Comparison of ENCODE assay signal across 1 cellular context in genomic region chr7:1044189-1045037, GRCh38.
TF ChIP-seq lines count a peak whose summit lies in the region.

TSS of gene GPR146 (plus strand) at chr7:1044546. CDS start at chr7:1057516, 12,970 bp downstream.

TF ChIP-seq in H1, 55 proteins besides CTCF, POLR2A, EP300 and RAD21 (continued from another document):
- no peak for TF ChIP-seq EZH2 (IDR thresholded peaks at IDR 0.05; ENCODE audit: low read depth, low read length, severe bottlenecking)
- TF ChIP-seq GTF2F1 (IDR thresholded peaks at IDR 0.05; ENCODE audit: borderline replicate concordance, low read depth, low read length), result no peak
- TF ChIP-seq E2F6 (IDR thresholded peaks at IDR 0.05), result no peak
- TF ChIP-seq SUZ12 (IDR thresholded peaks at IDR 0.05; ENCODE audit: low read length), result no peak
- TF ChIP-seq BACH1 (IDR thresholded peaks at IDR 0.05; ENCODE audit: low read length), result peak; percentile 95
- no peak; the same call in 1 of the 2 replicates for TF ChIP-seq RBBP5 (IDR thresholded peaks at IDR 0.05; ENCODE audit: borderline replicate concordance, low read depth, low read length)
- peak; percentile 56 for TF ChIP-seq USF2 (IDR thresholded peaks at IDR 0.05; ENCODE audit: low read length)
- peak; percentile 25; the same call in 1 of the 2 replicates for TF ChIP-seq TBP (IDR thresholded peaks at IDR 0.05; ENCODE audit: low read depth, low read length)
- TF ChIP-seq POLR2AphosphoS5 (IDR thresholded peaks at IDR 0.05; ENCODE audit: low read depth, low read length), result no peak; the same call in 1 of the 2 replicates
- peak; percentile 16; the same call in 1 of the 2 replicates for TF ChIP-seq SIX5 (IDR thresholded peaks at IDR 0.05; ENCODE audit: low read depth, low read length)
- peak; percentile 54; the same call in 1 of the 2 replicates for TF ChIP-seq PHF8 (conservative IDR thresholded peaks at IDR 0.05; ENCODE audit: low read depth, low read length)
- TF ChIP-seq GABPA (IDR thresholded peaks at IDR 0.05; ENCODE audit: borderline replicate concordance, insufficient read depth, low read length), result peak; percentile 66; the same call in 1 of the 2 replicates
- no peak for TF ChIP-seq NRF1 (IDR thresholded peaks at IDR 0.05; ENCODE audit: low read depth, low read length)
- no peak for TF ChIP-seq HDAC6 (IDR thresholded peaks at IDR 0.05; ENCODE audit: low read depth, low read length)
- no peak for TF ChIP-seq JUN (IDR thresholded peaks at IDR 0.05; ENCODE audit: low read depth, low read length)
- peak; percentile 58 for TF ChIP-seq TAF1 (IDR thresholded peaks at IDR 0.05; ENCODE audit: low read depth, low read length)
- TF ChIP-seq JUND (IDR thresholded peaks at IDR 0.05; ENCODE audit: low read length), result no peak
- TF ChIP-seq TCF12 (IDR thresholded peaks at IDR 0.05; ENCODE audit: low read depth, low read length), result no peak
- TF ChIP-seq KDM4A (IDR thresholded peaks at IDR 0.05; ENCODE audit: low read depth, low read length, severe bottlenecking), result peak; percentile 48
- peak; percentile 56; the same call in 1 of the 2 replicates for TF ChIP-seq YY1 (IDR thresholded peaks at IDR 0.05; ENCODE audit: low read depth, low read length)
- TF ChIP-seq SIN3A (conservative IDR thresholded peaks at IDR 0.05 in 1 of 2, IDR thresholded peaks at IDR 0.05 in 1 of 2; ENCODE audit: low read depth in 1 of 2, low read length in 2 of 2), result peak in 1 of 2 experiments; percentile 78; a peak in 2 of 4 replicates
- no peak for TF ChIP-seq KDM5A (IDR thresholded peaks at IDR 0.05; ENCODE audit: low read length)
- TF ChIP-seq EGR1 (IDR thresholded peaks at IDR 0.05; ENCODE audit: borderline replicate concordance, low read depth, low read length), result peak; percentile 53; the same call in 1 of the 2 replicates
- TF ChIP-seq SIRT6 (IDR thresholded peaks at IDR 0.05; ENCODE audit: low read length), result no peak
- TF ChIP-seq TAF7 (optimal IDR thresholded peaks at IDR 0.05; ENCODE audit: borderline replicate concordance, low read depth, low read length), result no peak
- no peak for TF ChIP-seq SAP30 (IDR thresholded peaks at IDR 0.05; ENCODE audit: insufficient read depth, insufficient replicate concordance, low read length)
- TF ChIP-seq SRF (IDR thresholded peaks at IDR 0.05; ENCODE audit: low read depth, low read length), result no peak
- TF ChIP-seq RXRA (IDR thresholded peaks at IDR 0.05; ENCODE audit: insufficient read depth, low read depth, low read length), result no peak
- TF ChIP-seq CREB1 (IDR thresholded peaks at IDR 0.05), result peak; percentile 48
- TF ChIP-seq MAX (IDR thresholded peaks at IDR 0.05), result peak; percentile 25; the same call in 1 of the 2 replicates
- TF ChIP-seq NANOG (IDR thresholded peaks at IDR 0.05; ENCODE audit: insufficient read depth, low read depth, low read length, poor library complexity, severe bottlenecking), result no peak
- peak; percentile 8; the same call in 1 of the 2 replicates for TF ChIP-seq CEBPB (IDR thresholded peaks at IDR 0.05; ENCODE audit: low read depth, low read length)
- TF ChIP-seq CBX5 (IDR thresholded peaks at IDR 0.05; ENCODE audit: low read depth, low read length), result no peak
- TF ChIP-seq CHD7 (IDR thresholded peaks at IDR 0.05; ENCODE audit: insufficient replicate concordance, low read length), result no peak
- TF ChIP-seq POU5F1 (IDR thresholded peaks at IDR 0.05; ENCODE audit: low read depth, low read length), result no peak
- TF ChIP-seq ASH2L (IDR thresholded peaks at IDR 0.05; ENCODE audit: low read length), result peak; percentile 62
- TF ChIP-seq SP1 (IDR thresholded peaks at IDR 0.05; ENCODE audit: low read depth, low read length), result peak; percentile 65; the same call in 1 of the 2 replicates
- no peak for TF ChIP-seq FOSL1 (IDR thresholded peaks at IDR 0.05; ENCODE audit: insufficient read depth, low read depth, low read length)
- no peak for TF ChIP-seq RFX5 (IDR thresholded peaks at IDR 0.05; ENCODE audit: borderline replicate concordance, low read depth, low read length)
- TF ChIP-seq RNF2 (IDR thresholded peaks at IDR 0.05; ENCODE audit: borderline replicate concordance, low read depth, low read length, missing control alignments, poor library complexity, severe bottlenecking), result no peak
- TF ChIP-seq CHD1 (IDR thresholded peaks at IDR 0.05; ENCODE audit: low read depth, low read length), result no peak
- no peak for TF ChIP-seq SP2 (IDR thresholded peaks at IDR 0.05; ENCODE audit: low read length)
- no peak for TF ChIP-seq ATF3 (IDR thresholded peaks at IDR 0.05; ENCODE audit: insufficient read depth, low read depth, low read length)
- TF ChIP-seq ZNF274 (IDR thresholded peaks at IDR 0.05; ENCODE audit: borderline replicate concordance, extremely low read depth, low read length), result no peak
